ENCODE assay signal across 9 cellular contexts in the genomic region with DNA sequence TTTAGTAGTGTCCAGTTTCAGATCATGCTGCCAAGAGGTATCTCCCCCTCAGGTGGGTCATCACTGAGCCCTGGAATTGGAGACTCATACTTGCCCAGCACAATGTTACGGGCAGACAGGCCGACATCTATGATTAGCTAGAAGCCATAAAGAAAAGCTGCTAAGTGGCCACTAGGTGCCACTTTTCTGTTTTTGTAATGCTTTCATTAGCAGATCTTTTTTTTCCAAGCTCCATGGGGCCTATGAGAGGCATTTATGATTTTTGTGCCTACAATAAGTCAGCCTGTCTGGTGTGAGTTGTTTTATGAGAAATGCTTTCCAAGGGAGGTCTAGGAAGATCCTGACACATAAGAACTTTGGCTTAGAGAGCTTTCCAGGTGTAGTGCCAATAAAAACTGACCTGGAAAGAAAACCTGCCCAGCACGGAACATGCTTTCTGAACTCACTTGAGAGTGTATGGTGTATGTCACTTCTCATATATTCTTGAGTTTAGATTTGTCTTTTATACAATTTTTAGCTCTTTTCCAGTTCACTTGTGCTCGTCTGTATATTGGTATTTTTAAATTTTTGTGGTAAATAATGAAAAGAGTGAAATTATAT. TPM values are rescaled to one million over a fixed set of nuclear protein-coding genes. Genes with fewer than 3 reads are reported as not detected.
DNase-seq lines count a peak whose midpoint lies in the region; ATAC-seq, FAIRE-seq and TF ChIP-seq lines count a peak whose summit lies in the region.
"Had no signal": no experiment of that assay in that cellular context is flagged by ENCODE, and none has a peak within 500 bp of the region (broad histone marks: within the 10 kb centered on the region; RNA-seq: fewer than 3 reads in every experiment).

No MANE protein-coding gene starts in this region.

- no peaks in the 10 kb centered on the region for H3K4me1 ChIP-seq in endothelial cell of umbilical vein (ENCODE audit: control insufficient read depth, extremely low read depth, insufficient read depth, low read length)

- DNase-seq in GM12864 (ENCODE audit: low read depth) = no peak
- peak; percentile 19 for DNase-seq in NOMO-1 treated with dmso at 0.1 percent for 144 hours (lab: John Stamatoyannopoulos, UW; ENCODE audit: unreplicated experiment)
- peak; percentile 65 for DNase-seq in endothelial cell of umbilical vein (ENCODE audit: low read depth, low spot score)
- DNase-seq in middle frontal gyrus (ENCODE audit: extremely low spot score, low spot score) = peak; percentile 25
- DNase-seq in activated T-cell treated with anti-CD3 and anti-CD28 coated beads, Interleukin-2, amount 50 U/mL, for 72 hours = no peak
- DNase-seq in activated CD4-positive, alpha-beta T cell treated with anti-CD3 and anti-CD28 coated beads, Interleukin-2, amount 50 U/mL, for 48 hours = no peak
- DNase-seq in T-helper 9 cell = no peak

- H2AFZ ChIP-seq in endothelial cell of umbilical vein (ENCODE audit: low read depth, low read length) = no peak overlapping the region

- no peak overlapping the region for H3K4me3 Mint-ChIP-seq in activated T-cell treated with anti-CD3 and anti-CD28 coated beads, Interleukin-2, amount 50 U/mL, for 72 hours
- H3K4me3 Mint-ChIP-seq: stimulated activated naive CD8-positive, alpha-beta T cell treated with anti-CD3 and anti-CD28 coated beads, Interleukin-15, Interleukin-2, amounts not matched to agents 100 ng/mL and 50 ng/mL, for 24 hours had no signal

- CTCF ChIA-PET in endothelial cell of umbilical vein (lab: Charles Lee) = interaction anchor here (0.6 to 2.8 kb wide), 41 partner anchors 9 to 278 kb away, joined by 3 to 48 read pairs (median 5); a partner anchor contains a TSS

- no peaks in the 10 kb centered on the region for H3K79me2 ChIP-seq in endothelial cell of umbilical vein (ENCODE audit: control insufficient read depth, insufficient read depth, low read length)

- no peak for TF ChIP-seq POLR2A in endothelial cell of umbilical vein (IDR thresholded peaks at IDR 0.05; ENCODE audit: low read depth, low read length)

- intact Hi-C loops in endothelial cell of umbilical vein (cut with micrococcal nuclease) = loop anchor here (1.0 to 5.0 kb wide), 3 partner anchors 100 to 278 kb away; a partner anchor contains a TSS

- H3K27ac Mint-ChIP-seq in activated T-cell treated with anti-CD3 and anti-CD28 coated beads, Interleukin-2, amount 50 U/mL, for 72 hours = no peak overlapping the region
- H3K27ac Mint-ChIP-seq: stimulated activated naive CD8-positive, alpha-beta T cell treated with anti-CD3 and anti-CD28 coated beads, Interleukin-15, Interleukin-2, amounts not matched to agents 100 ng/mL and 50 ng/mL, for 24 hours had no signal

- H3K9me3 Mint-ChIP-seq in activated T-cell treated with anti-CD3 and anti-CD28 coated beads, Interleukin-2, amount 50 U/mL, for 72 hours = no peaks in the 10 kb centered on the region
- H3K9me3 Mint-ChIP-seq: stimulated activated naive CD8-positive, alpha-beta T cell treated with anti-CD3 and anti-CD28 coated beads, Interleukin-15, Interleukin-2, amounts not matched to agents 100 ng/mL and 50 ng/mL, for 24 hours had no signal

- H3K27me3 Mint-ChIP-seq in activated T-cell treated with anti-CD3 and anti-CD28 coated beads, Interleukin-2, amount 50 U/mL, for 72 hours (ENCODE audit: low read depth) = no peaks in the 10 kb centered on the region
- H3K27me3 Mint-ChIP-seq: stimulated activated naive CD8-positive, alpha-beta T cell treated with anti-CD3 and anti-CD28 coated beads, Interleukin-15, Interleukin-2, amounts not matched to agents 100 ng/mL and 50 ng/mL, for 24 hours had no signal

- H3K36me3 Mint-ChIP-seq in activated T-cell treated with anti-CD3 and anti-CD28 coated beads, Interleukin-2, amount 50 U/mL, for 72 hours (ENCODE audit: insufficient read depth in 2 of 2) = peaks cover 0 to 2% of the 10 kb centered on the region in 2 donors

- H3K4me2 ChIP-seq in endothelial cell of umbilical vein (ENCODE audit: insufficient read depth, low read length) = no peak overlapping the region

- dilution Hi-C loops in endothelial cell of umbilical vein (cut with MboI; ENCODE audit: extremely low pct_ligation_motif_present, low sequenced_read_pairs) = no loop called here

- no peaks in the 10 kb centered on the region for H3K27me3 ChIP-seq in endothelial cell of umbilical vein (ENCODE audit: control insufficient read depth in 2 of 2, insufficient read depth in 2 of 2, low read length in 2 of 2)

- no peak overlapping the region for H3K27ac ChIP-seq in endothelial cell of umbilical vein (ENCODE audit: insufficient read depth, low read depth, low read length)

- BruUV-seq in endothelial cell of umbilical vein (replicated peaks; lab: Mats Ljungman, UMichigan) = no TSS peak

- ATAC-seq in activated T-cell treated with anti-CD3 and anti-CD28 coated beads, Interleukin-2, amount 50 U/mL, for 72 hours (replicated peaks in 1 of 2) = no peak

- POLR2A ChIA-PET in endothelial cell of umbilical vein (lab: Charles Lee) = interaction anchor here (0.6 to 0.9 kb wide), 2 partner anchors 32 to 191 kb away, joined by 3 read pairs; no protein-coding TSS in a partner anchor

- H3K9me3 ChIP-seq in endothelial cell of umbilical vein (replicated peaks; ENCODE audit: control insufficient read depth, insufficient read depth, low read length) = no peaks in the 10 kb centered on the region

- H3K9me1 ChIP-seq in endothelial cell of umbilical vein (replicated peaks; ENCODE audit: control insufficient read depth, extremely low read depth, insufficient read depth, low read length) = no peaks in the 10 kb centered on the region

- H3K4me3 ChIP-seq in GM12864 (ENCODE audit: low read depth, low read length) (no peak overlapping the region), endothelial cell of umbilical vein (replicated peaks in 1 of 3; ENCODE audit: insufficient read depth in 1 of 3, low read depth in 1 of 3, low read length in 3 of 3) (no peak overlapping the region)

- peak; percentile 49 for TF ChIP-seq CTCF in GM12864 (IDR thresholded peaks at IDR 0.05; ENCODE audit: low read depth, low read length, missing control alignments)
- peak; percentile 56 to 65 for TF ChIP-seq CTCF in endothelial cell of umbilical vein (IDR thresholded peaks at IDR 0.05; ENCODE audit: extremely low read depth in 1 of 2, insufficient read depth in 1 of 2, low read depth in 1 of 2, low read length in 2 of 2)

- no peaks in the 10 kb centered on the region for H4K20me1 ChIP-seq in endothelial cell of umbilical vein (replicated peaks; ENCODE audit: control insufficient read depth, extremely low read depth, insufficient read depth, low read length)

- H3K4me1 Mint-ChIP-seq in activated T-cell treated with anti-CD3 and anti-CD28 coated beads, Interleukin-2, amount 50 U/mL, for 72 hours (ENCODE audit: low read depth) = no peaks in the 10 kb centered on the region

- FAIRE-seq in A204.1 (lab: Jason Lieb, UNC) = peak; percentile 56
- FAIRE-seq in endothelial cell of umbilical vein (lab: Jason Lieb, UNC) = peak; percentile 54

- H3K36me3 ChIP-seq in endothelial cell of umbilical vein (ENCODE audit: control insufficient read depth in 2 of 2, extremely low read depth in 1 of 2, insufficient read depth in 2 of 2, low read length in 2 of 2) = no peaks in the 10 kb centered on the region

- H3K9ac ChIP-seq in endothelial cell of umbilical vein (replicated peaks; ENCODE audit: extremely low read depth, insufficient read depth, low read length) = no peak overlapping the region

TF ChIP-seq in endothelial cell of umbilical vein, 7 proteins besides CTCF, POLR2A, EP300 and RAD21:
- TF ChIP-seq EZH2 (IDR thresholded peaks at IDR 0.05; ENCODE audit: borderline replicate concordance, low read depth, low read length, severe bottlenecking) (no peak), MYC (IDR thresholded peaks at IDR 0.05; ENCODE audit: low read depth, low read length) (no peak), POLR2AphosphoS5 (IDR thresholded peaks at IDR 0.05; ENCODE audit: insufficient read depth, low read depth, low read length) (no peak)

RNA-seq across cellular contexts. Expression of a gene that starts 21.8 kb away (rescaled TPM):
- 0.49 and 1.2 TPM in 2 replicates for total RNA-seq in endothelial cell of umbilical vein
- polyA plus RNA-seq in endothelial cell of umbilical vein = 0.33 TPM in 2 replicates
- polyA plus RNA-seq in endothelial cell of umbilical vein (2011; cell fraction: cytosol; rRNA removed) = 0.10 and 0.15 TPM in 2 replicates
- 1.5 and 2.0 TPM in 2 replicates for polyA plus RNA-seq in endothelial cell of umbilical vein (2011; cell fraction: nucleus; rRNA removed)
- 0.31 and 0.39 TPM in 2 replicates for polyA plus RNA-seq in endothelial cell of umbilical vein (2012)
- polyA minus RNA-seq in endothelial cell of umbilical vein = 0.45 TPM in 1 of 2 replicates, not detected in the other
- not detected for polyA minus RNA-seq in endothelial cell of umbilical vein (2011; cell fraction: cytosol; rRNA and poly(A)+ RNA removed)
- polyA minus RNA-seq in endothelial cell of umbilical vein (2011; cell fraction: nucleus; rRNA and poly(A)+ RNA removed) = 1.2 TPM in 2 replicates
- total RNA-seq in activated T-cell treated with anti-CD3 and anti-CD28 coated beads, Interleukin-2, amount 50 U/mL, for 72 hours = under 1 TPM; 0.55 to 0.72 TPM

Comparison
In these comparisons a context has a peak if more than half of its experiments do, and no peak if none do; other contexts are left out.
1. DNase-seq: peak in NOMO-1 treated with dmso at 0.1 percent for 144 hours (single experiment), endothelial cell of umbilical vein (single experiment) and middle frontal gyrus (single experiment); none in GM12864 (single experiment), activated T-cell treated with anti-CD3 and anti-CD28 coated beads, Interleukin-2, amount 50 U/mL, for 72 hours (0 of 2), activated CD4-positive, alpha-beta T cell treated with anti-CD3 and anti-CD28 coated beads, Interleukin-2, amount 50 U/mL, for 48 hours (0 of 2) and T-helper 9 cell (single experiment).